In genomic region chr6:26053929-26054658, GRCh38 we compare ENCODE assay signal across 7 cellular contexts. TPM values are rescaled to one million over a fixed set of nuclear protein-coding genes. Genes with fewer than 3 reads are reported as not detected.
DNase-seq lines count a peak whose midpoint lies in the region; ATAC-seq and TF ChIP-seq lines count a peak whose summit lies in the region.

No MANE protein-coding gene starts in this region.

- H3K4me1 Mint-ChIP-seq in effector memory CD8-positive, alpha-beta T cell (ENCODE audit: low read depth in 2 of 2) = peaks cover 28 to 29% of the 10 kb centered on the region in 2 donors
- H3K4me1 Mint-ChIP-seq in neural progenitor cell = peaks cover 33% of the 10 kb centered on the region

- H3K36me3 Mint-ChIP-seq in effector memory CD8-positive, alpha-beta T cell (ENCODE audit: insufficient read depth) = peaks cover 36% of the 10 kb centered on the region
- peaks cover 1% of the 10 kb centered on the region for H3K36me3 Mint-ChIP-seq in neural progenitor cell

- peak overlapping the region; percentile 92 to 98 for H3K4me3 Mint-ChIP-seq in effector memory CD8-positive, alpha-beta T cell
- H3K4me3 Mint-ChIP-seq in neural progenitor cell = peak overlapping the region; percentile 97

- no peaks in the 10 kb centered on the region for H3K27me3 ChIP-seq in GM23248 (replicated peaks; ENCODE audit: insufficient read depth)
- no peaks in the 10 kb centered on the region for H3K27me3 ChIP-seq in PC-3 (ENCODE audit: low read length)
- H3K27me3 ChIP-seq in neural progenitor cell = no peaks in the 10 kb centered on the region

- H3K9me3 ChIP-seq in GM23248 (ENCODE audit: low read depth) = no peaks in the 10 kb centered on the region
- H3K9me3 ChIP-seq in PC-3 (ENCODE audit: low read length) = no peaks in the 10 kb centered on the region
- H3K9me3 ChIP-seq in neural progenitor cell (ENCODE audit: low read depth) = no peaks in the 10 kb centered on the region

- H3K9me2 ChIP-seq in GM23248 (ENCODE audit: insufficient read depth) (no peaks in the 10 kb centered on the region), PC-3 (replicated peaks; ENCODE audit: low read length) (no peaks in the 10 kb centered on the region)

- no peak for ATAC-seq in PC-3
- no peak for ATAC-seq in effector memory CD8-positive, alpha-beta T cell (replicated peaks)
- no peak for ATAC-seq in HG02588 (IDR thresholded peaks at IDR 0.05; ENCODE audit: unreplicated experiment)

- no peak for TF ChIP-seq CTCF in PC-3 (conservative IDR thresholded peaks at IDR 0.05; ENCODE audit: low read depth, low read length)
- no peak for TF ChIP-seq CTCF in neural progenitor cell (IDR thresholded peaks at IDR 0.05)

- H3K27ac ChIP-seq in GM23248 (peak overlapping the region; percentile 95), PC-3 (ENCODE audit: low read length) (peak overlapping the region; percentile 81), neural progenitor cell (peak overlapping the region; percentile 90)

- in situ Hi-C loops in GM23248 (cut with MboI) = no loop called here

- H3K79me2 ChIP-seq in GM23248 (ENCODE audit: insufficient read depth) (no peaks in the 10 kb centered on the region), PC-3 (ENCODE audit: low read length) (no peaks in the 10 kb centered on the region), neural progenitor cell (ENCODE audit: low read depth) (peaks cover 4% of the 10 kb centered on the region)

- H3K9me3 Mint-ChIP-seq in effector memory CD8-positive, alpha-beta T cell = no peaks in the 10 kb centered on the region
- H3K9me3 Mint-ChIP-seq in neural progenitor cell = peaks cover 3% of the 10 kb centered on the region

- H4K20me1 ChIP-seq in GM23248 (ENCODE audit: insufficient read depth) (no peaks in the 10 kb centered on the region), PC-3 (ENCODE audit: low read length) (no peaks in the 10 kb centered on the region), neural progenitor cell (ENCODE audit: low read depth) (no peaks in the 10 kb centered on the region)

- WGBS in GM23248 (ENCODE audit: low coverage in 1 of 2, low lambda C conversion rate in 2 of 2, missing lambda C conversion rate in 2 of 2), 2 experiments = 2% methylated on average over 6 of the region's 6 CpGs

- intact Hi-C loops in PC-3 (cut with micrococcal nuclease) = no loop called here

- H3F3A ChIP-seq in GM23248 (ENCODE audit: insufficient read depth) = peaks cover 24% of the 10 kb centered on the region
- peaks cover 6% of the 10 kb centered on the region for H3F3A ChIP-seq in PC-3 (ENCODE audit: low read length, unreplicated experiment)
- H3F3A ChIP-seq in neural progenitor cell (ENCODE audit: low read depth) = peaks cover 47% of the 10 kb centered on the region

- H3K4me2 ChIP-seq in GM23248 (ENCODE audit: unreplicated experiment) = peak overlapping the region; percentile 94
- H3K4me2 ChIP-seq in PC-3 (ENCODE audit: low read length) = peak overlapping the region; percentile 87
- peak overlapping the region; percentile 89 for H3K4me2 ChIP-seq in neural progenitor cell

- peak overlapping the region; percentile 97 for H3K27ac Mint-ChIP-seq in effector memory CD8-positive, alpha-beta T cell
- H3K27ac Mint-ChIP-seq in neural progenitor cell = peak overlapping the region; percentile 99

- peak overlapping the region; percentile 85 for H3K4me3 ChIP-seq in GM23248
- H3K4me3 ChIP-seq in PC-3 (ENCODE audit: low read length) = peak overlapping the region; percentile 78
- peak overlapping the region; percentile 90 for H3K4me3 ChIP-seq in neural progenitor cell

- BruUV-seq in PC-3 (replicated peaks; lab: Mats Ljungman, UMichigan) = no TSS peak

- H2AFZ ChIP-seq in GM23248 (peak overlapping the region; percentile 84), PC-3 (ENCODE audit: low read length) (peak overlapping the region; percentile 46), neural progenitor cell (replicated peaks) (no peak overlapping the region)

- POLR2A ChIA-PET in PC-3 (lab: Charles Lee; ENCODE audit: unreplicated experiment) = interaction anchor here (0.6 to 0.7 kb wide), 2 partner anchors 32 to 144 kb away, joined by 4 to 7 read pairs; no protein-coding TSS in a partner anchor

- peak; percentile 50 for DNase-seq in GM23248
- peak; percentile 19 for DNase-seq in PC-3
- no peak for DNase-seq in effector memory CD8-positive, alpha-beta T cell
- DNase-seq in neural progenitor cell (ENCODE audit: low spot score) = no peak
- no peak for DNase-seq in COR-L47 (lab: John Stamatoyannopoulos, UW)
- no peak for DNase-seq in NCI-H1930 (lab: John Stamatoyannopoulos, UW)

- CTCF ChIA-PET in PC-3 (lab: Charles Lee) = interaction anchor here (0.6 kb wide), 1 partner anchor 49 kb away, joined by 4 read pairs; no protein-coding TSS in a partner anchor

- H3K4me1 ChIP-seq in GM23248 (ENCODE audit: insufficient read depth) (peaks cover 10% of the 10 kb centered on the region), PC-3 (ENCODE audit: insufficient read depth, low read length) (peaks cover 10% of the 10 kb centered on the region), neural progenitor cell (peaks cover 24% of the 10 kb centered on the region)

- H3K27me3 Mint-ChIP-seq in effector memory CD8-positive, alpha-beta T cell = no peaks in the 10 kb centered on the region
- peaks cover 6% of the 10 kb centered on the region for H3K27me3 Mint-ChIP-seq in neural progenitor cell (ENCODE audit: insufficient read depth, low read depth)

- no peaks in the 10 kb centered on the region for H3K36me3 ChIP-seq in GM23248 (ENCODE audit: low read depth)
- no peaks in the 10 kb centered on the region for H3K36me3 ChIP-seq in PC-3 (ENCODE audit: low read depth, low read length)
- no peaks in the 10 kb centered on the region for H3K36me3 ChIP-seq in neural progenitor cell

- H3K9ac ChIP-seq in GM23248 (peak overlapping the region; percentile 92), PC-3 (ENCODE audit: low read length) (peak overlapping the region; percentile 84), neural progenitor cell (no peak overlapping the region)

RNA-seq across cellular contexts. Expression of gene HFE, which starts 33.1 kb away (rescaled TPM):
- 10.8 and 13.2 TPM in 2 replicates for total RNA-seq in GM23248 (2014; rRNA removed; shearing (Covaris generic))
- polyA plus RNA-seq in GM23248 (2016; fragmentation: Nextera tagmentation; extraction: Ambion mirVana) = 8.6 and 10.6 TPM in 2 replicates
- not detected in 2 replicates for total RNA-seq in PC-3 (2014; rRNA removed)
- total RNA-seq in neural progenitor cell (ENCODE audit: low replicate concordance) = 0.43 and 1.5 TPM in 2 replicates

Comparison
In these comparisons a context has a peak if more than half of its experiments do, and no peak if none do; other contexts are left out.
1. DNase-seq: peak in GM23248 (single experiment) and PC-3 (single experiment); none in effector memory CD8-positive, alpha-beta T cell (0 of 3), neural progenitor cell (single experiment), COR-L47 (single experiment) and NCI-H1930 (0 of 2).
2. Peak in every context shown above with its lines, with median percentiles within 50 percentile points of each other: H3K27ac ChIP-seq, H3K4me2 ChIP-seq and H3K4me3 ChIP-seq.